ENCODE assay signal across 8 cellular contexts in the genomic region with DNA sequence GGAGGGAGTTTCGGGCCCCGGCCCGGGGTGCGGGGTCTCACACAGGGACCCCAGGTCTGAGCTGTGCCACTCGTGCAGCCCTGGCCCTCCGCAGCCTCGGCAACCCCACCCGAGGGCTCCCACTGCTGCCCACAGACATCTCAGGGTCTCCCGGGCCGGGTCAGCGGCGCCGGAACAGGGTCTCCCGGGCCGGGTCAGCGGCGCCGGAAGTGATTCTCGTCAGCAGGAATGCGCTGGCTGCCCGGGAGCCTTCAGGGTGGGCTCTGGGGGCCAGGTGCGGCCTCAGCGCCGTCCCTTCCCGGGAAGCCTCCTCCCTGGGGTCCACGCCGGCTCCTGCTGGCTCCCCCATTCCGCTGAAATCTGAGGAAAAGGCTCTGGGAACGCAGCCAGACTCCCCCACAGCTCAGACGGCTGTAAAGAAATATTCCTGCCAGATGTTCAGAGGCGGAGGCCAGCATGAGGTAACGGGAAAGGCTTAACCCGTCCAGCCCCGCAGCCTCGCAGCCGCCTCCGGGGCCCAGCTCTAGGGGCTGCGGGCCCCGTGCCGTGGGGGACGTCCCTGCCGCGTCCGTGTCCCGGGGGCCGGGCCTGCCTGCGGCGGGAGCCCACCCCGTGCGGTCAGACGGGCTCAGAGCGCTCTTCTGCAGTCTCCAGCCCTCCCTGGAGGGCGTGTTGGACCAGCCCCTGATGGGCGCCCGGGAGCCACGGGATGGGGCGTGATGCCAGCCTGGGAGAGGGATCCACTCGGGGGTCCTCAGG. TPM values are rescaled to one million over a fixed set of nuclear protein-coding genes. Genes with fewer than 3 reads are reported as not detected.
DNase-seq lines count a peak whose midpoint lies in the region; ATAC-seq lines count a peak whose summit lies in the region.

No MANE protein-coding gene starts in this region.

- H3K27ac Mint-ChIP-seq in natural killer cell treated with Interleukin-12 subunit alpha and Interleukin-12 subunit beta and Interleukin-15 and Interleukin-18, amount 100 ng/mL, for 72 hours: peak overlapping the region in 1 of 2 donors; percentile 53

- peak overlapping the region; percentile 83 to 93 for H3K27ac ChIP-seq in esophagus (ENCODE audit: low read depth in 2 of 2, low read length in 1 of 2)

- H3K9me3 Mint-ChIP-seq in natural killer cell treated with Interleukin-12 subunit alpha and Interleukin-12 subunit beta and Interleukin-15 and Interleukin-18, amount 100 ng/mL, for 72 hours: no peaks in the 10 kb centered on the region

- peaks cover 15% of the 10 kb centered on the region; the same call in 1 of the 2 replicates for H3K4me1 ChIP-seq in ES-I3 (ENCODE audit: insufficient read depth, low read length)
- H3K4me1 ChIP-seq in esophagus (ENCODE audit: control insufficient read depth in 2 of 2, insufficient read depth in 2 of 2, low read length in 1 of 2): peaks cover 3 to 18% of the 10 kb centered on the region in 2 donors

- H3K27me3 ChIP-seq in esophagus (ENCODE audit: control insufficient read depth in 1 of 2, insufficient read depth in 2 of 2, low read length in 2 of 2): peaks cover 0 to 9% of the 10 kb centered on the region in 2 donors

- H3K4me1 Mint-ChIP-seq in natural killer cell treated with Interleukin-12 subunit alpha and Interleukin-12 subunit beta and Interleukin-15 and Interleukin-18, amount 100 ng/mL, for 72 hours (ENCODE audit: low read depth in 2 of 2): peaks cover 12 to 13% of the 10 kb centered on the region in 2 donors

- no peaks in the 10 kb centered on the region for H3K36me3 Mint-ChIP-seq in natural killer cell treated with Interleukin-12 subunit alpha and Interleukin-12 subunit beta and Interleukin-15 and Interleukin-18, amount 100 ng/mL, for 72 hours

- WGBS in esophagus, 2 donors: 3 to 5% methylated on average over 44 to 58 of the region's 58 CpGs

- peak overlapping the region; percentile 76 for H3K9ac ChIP-seq in ES-I3 (ENCODE audit: low read depth, low read length)

- H3K9me3 ChIP-seq in ES-I3 (ENCODE audit: control insufficient read depth, insufficient read depth, low read length): no peaks in the 10 kb centered on the region
- no peaks in the 10 kb centered on the region for H3K9me3 ChIP-seq in esophagus (ENCODE audit: control insufficient read depth in 2 of 2, insufficient read depth in 1 of 2, low read depth in 1 of 2, low read length in 1 of 2)

- ATAC-seq in natural killer cell treated with Interleukin-12 subunit alpha and Interleukin-12 subunit beta and Interleukin-15 and Interleukin-18, amount 100 ng/mL, for 72 hours: peak in 1 of 2 donors; percentile 2
- ATAC-seq in HG02885 (IDR thresholded peaks at IDR 0.05; ENCODE audit: poor library complexity, unreplicated experiment) (no peak), HG02623 (IDR thresholded peaks at IDR 0.05; ENCODE audit: unreplicated experiment) (no peak)

- H3K36me3 ChIP-seq in ES-I3 (ENCODE audit: insufficient read depth, low read length) (no peaks in the 10 kb centered on the region), esophagus (ENCODE audit: control insufficient read depth in 2 of 2, insufficient read depth in 2 of 2, low read length in 1 of 2) (no peaks in the 10 kb centered on the region)

- peaks cover 17 to 20% of the 10 kb centered on the region in 2 donors for H3K27me3 Mint-ChIP-seq in natural killer cell treated with Interleukin-12 subunit alpha and Interleukin-12 subunit beta and Interleukin-15 and Interleukin-18, amount 100 ng/mL, for 72 hours

- peak overlapping the region; percentile 88 for H3K4me3 Mint-ChIP-seq in natural killer cell treated with Interleukin-12 subunit alpha and Interleukin-12 subunit beta and Interleukin-15 and Interleukin-18, amount 100 ng/mL, for 72 hours

- peak; percentile 31 for DNase-seq in NCI-H524 treated with DMSO at 0.1 percent for 48 hours (lab: John Stamatoyannopoulos, UW)
- DNase-seq in natural killer cell treated with Interleukin-12 subunit alpha and Interleukin-12 subunit beta and Interleukin-15 and Interleukin-18, amount 100 ng/mL, for 72 hours (ENCODE audit: low spot score): no peak
- no peak for DNase-seq in medulla oblongata (ENCODE audit: extremely low spot score)
- no peak for DNase-seq in inferior parietal cortex (ENCODE audit: extremely low spot score)

- peak overlapping the region; percentile 35 to 36 for H3K4me3 ChIP-seq in esophagus (ENCODE audit: low read depth in 1 of 2, low read length in 2 of 2)

RNA-seq across cellular contexts. Expression of a gene that starts 8.7 kb away (rescaled TPM):
- 100 to 1,000 TPM; 105 to 123 TPM for polyA plus RNA-seq in esophagus
- not detected for total RNA-seq in natural killer cell treated with Interleukin-12 subunit alpha and Interleukin-12 subunit beta and Interleukin-15 and Interleukin-18, amount 100 ng/mL, for 72 hours
